Comparison of ENCODE assay signal across 20 cellular contexts in genomic region chr1:209862598-209863498, GRCh38. TPM values are rescaled to one million over a fixed set of nuclear protein-coding genes. Genes with fewer than 3 reads are reported as not detected.
DNase-seq lines count a peak whose midpoint lies in the region; ATAC-seq and TF ChIP-seq lines count a peak whose summit lies in the region.
"Had no signal": no experiment of that assay in that cellular context is flagged by ENCODE, and none has a peak within 500 bp of the region (broad histone marks: within the 10 kb centered on the region; RNA-seq: fewer than 3 reads in every experiment).

No MANE protein-coding gene starts in this region.

- H3K79me1 ChIP-seq in mesendoderm (ENCODE audit: low read length) = no peaks in the 10 kb centered on the region

- intact Hi-C loops in Calu3 (cut with micrococcal nuclease; ENCODE audit: unreplicated experiment) = loop anchor here (5.0 to 10.0 kb wide), 4 partner anchors 34 to 449 kb away; partner anchors contain the start of gene SYT14
- intact Hi-C loops in dorsolateral prefrontal cortex (cut with DNase I) = loop anchor here in 1 of 2 donors (5.0 kb wide), 1 partner anchor 74 kb away; the partner anchor contains the start of gene SYT14
- intact Hi-C loops in sciatic nerve (cut with DNase I) = loop anchor here (2.0 kb wide), 1 partner anchor 124 kb away; no protein-coding TSS in a partner anchor

- WGBS in mesendoderm (ENCODE audit: extremely low coverage, insufficient coverage, low lambda C conversion rate) = no CpG with 5 or more reads among the region's 14 CpGs

- DNase-seq in Calu3 (no peak), NCI-H1694 (lab: John Stamatoyannopoulos, UW) (peak; percentile 55), dorsolateral prefrontal cortex (peak in 4 of 10 donors; percentile 22 to 53 (median 48)), mesendoderm (no peak), sciatic nerve (ENCODE audit: low spot score) (no peak), NCI-H1048 (lab: John Stamatoyannopoulos, UW) (no peak), NCI-H1417 treated with DMSO at 0.1 percent for 48 hours (lab: John Stamatoyannopoulos, UW) (no peak)
- DNase-seq: activated CD4-positive, alpha-beta T cell treated with anti-CD3 and anti-CD28 coated beads for 1 hour; heart left ventricle; islet precursor cell; lower lobe of right lung; MV-4-11; NCI-H2081; sigmoid colon had no signal

- TF ChIP-seq CTCF in Calu3 (IDR thresholded peaks at IDR 0.05; ENCODE audit: unreplicated experiment) = no peak
- TF ChIP-seq CTCF in dorsolateral prefrontal cortex (IDR thresholded peaks at IDR 0.05 in 54 of 56, conservative IDR thresholded peaks at IDR 0.05 in 2 of 56; ENCODE audit: low read depth in 1 of 56, partially characterized antibody in 56 of 56) = no peak

- H4K8ac ChIP-seq in mesendoderm (ENCODE audit: low read depth, low read length) = no peak overlapping the region

- no peak overlapping the region for H4K5ac ChIP-seq in mesendoderm (ENCODE audit: low read length)

- H3K23ac ChIP-seq in mesendoderm (ENCODE audit: low read length) = peak overlapping the region; percentile 66

- no peaks in the 10 kb centered on the region for H3K27me3 Mint-ChIP-seq in Calu3 (ENCODE audit: unreplicated experiment)

- no peak overlapping the region for H3K18ac ChIP-seq in mesendoderm (ENCODE audit: low read length)

- H2BK120ac ChIP-seq in mesendoderm (ENCODE audit: low read depth, low read length) = no peak overlapping the region

- H3K27ac Mint-ChIP-seq in Calu3 (ENCODE audit: unreplicated experiment) = peak overlapping the region; percentile 53
- H3K27ac Mint-ChIP-seq: activated naive CD4-positive, alpha-beta T cell treated with anti-CD3 and anti-CD28 coated beads, Interleukin-2, amount 50 U/mL, for 72 hours; stimulated activated effector memory CD8-positive, alpha-beta T cell treated with anti-CD3 and anti-CD28 coated beads, Interleukin-12 subunit alpha, Interleukin-12 subunit beta, amount 100 ng/mL, for 72 hours had no signal

- no peak overlapping the region for H2BK5ac ChIP-seq in mesendoderm (ENCODE audit: low read length)

- H3K9ac ChIP-seq in mesendoderm (ENCODE audit: low read length) = no peak overlapping the region
- H3K9ac ChIP-seq: BLaER1 treated with 17β-estradiol and CSF1 and Interleukin-3, amounts not matched to agents 10 nM and 100 nM; parathyroid adenoma had no signal

- H3K36me3 ChIP-seq in mesendoderm (ENCODE audit: control insufficient read depth, insufficient read depth, low read length) = no peaks in the 10 kb centered on the region
- H3K36me3 ChIP-seq: heart left ventricle, lower lobe of right lung, sigmoid colon, thoracic aorta had no signal

- peak overlapping the region in 15 of 59 donors; percentile 5 to 38 (median 25) for H3K4me3 ChIP-seq in dorsolateral prefrontal cortex
- H3K4me3 ChIP-seq in mesendoderm (ENCODE audit: low read length) = no peak overlapping the region
- H3K4me3 ChIP-seq: BLaER1 treated with 17β-estradiol and CSF1 and Interleukin-3, amounts not matched to agents 10 nM and 100 nM; heart left ventricle; lower lobe of right lung; sigmoid colon; thoracic aorta had no signal

- peaks cover 3% of the 10 kb centered on the region for H3K9me3 Mint-ChIP-seq in Calu3 (ENCODE audit: low read depth, unreplicated experiment)

- CTCF ChIA-PET in Calu3 (lab: Charles Lee) = interaction anchor here (0.9 to 2.1 kb wide), 4 partner anchors 11 to 33 kb away, joined by 3 to 7 read pairs (median 6); no protein-coding TSS in a partner anchor

- H3K4me1 Mint-ChIP-seq in Calu3 (ENCODE audit: low read depth, unreplicated experiment) = peaks cover 59% of the 10 kb centered on the region
- H3K4me1 Mint-ChIP-seq: stimulated activated effector memory CD8-positive, alpha-beta T cell treated with anti-CD3 and anti-CD28 coated beads, Interleukin-12 subunit alpha, Interleukin-12 subunit beta, amount 100 ng/mL, for 72 hours had no signal

- no peak overlapping the region for H2BK15ac ChIP-seq in mesendoderm (replicated peaks; ENCODE audit: low read depth)

- H3K4ac ChIP-seq in mesendoderm (ENCODE audit: low read depth, low read length) = no peak overlapping the region

- H2AK5ac ChIP-seq in mesendoderm (ENCODE audit: low read length) = no peak overlapping the region

- H3K4me2 ChIP-seq in mesendoderm (ENCODE audit: low read length) = no peak overlapping the region

- peaks cover 0 to 3% (median 0%) of the 10 kb centered on the region in 45 donors for H3K27me3 ChIP-seq in dorsolateral prefrontal cortex
- no peaks in the 10 kb centered on the region for H3K27me3 ChIP-seq in mesendoderm (ENCODE audit: insufficient read depth, low read length, poor library complexity)
- H3K27me3 ChIP-seq: BLaER1 treated with 17β-estradiol and CSF1 and Interleukin-3, amounts not matched to agents 10 nM and 100 nM had no signal

- H3K56ac ChIP-seq in mesendoderm (ENCODE audit: low read length) = no peak overlapping the region

- no peak overlapping the region for H3K4me3 Mint-ChIP-seq in Calu3 (ENCODE audit: low read depth, unreplicated experiment)
- H3K4me3 Mint-ChIP-seq: stimulated activated effector memory CD8-positive, alpha-beta T cell treated with anti-CD3 and anti-CD28 coated beads, Interleukin-12 subunit alpha, Interleukin-12 subunit beta, amount 100 ng/mL, for 72 hours had no signal

- no peaks in the 10 kb centered on the region for H3K4me1 ChIP-seq in mesendoderm (ENCODE audit: control insufficient read depth, low read depth, low read length)
- H3K4me1 ChIP-seq: heart left ventricle, lower lobe of right lung, parathyroid adenoma, sigmoid colon had no signal

- H3K36me3 Mint-ChIP-seq in Calu3 (ENCODE audit: insufficient read depth, unreplicated experiment) = peaks cover 6% of the 10 kb centered on the region
- H3K36me3 Mint-ChIP-seq: stimulated activated effector memory CD8-positive, alpha-beta T cell treated with anti-CD3 and anti-CD28 coated beads, Interleukin-12 subunit alpha, Interleukin-12 subunit beta, amount 100 ng/mL, for 72 hours had no signal

- H3K79me2 ChIP-seq in mesendoderm (ENCODE audit: control insufficient read depth, insufficient read depth, low read length) = no peaks in the 10 kb centered on the region
- H3K79me2 ChIP-seq: parathyroid adenoma had no signal

- ATAC-seq in sciatic nerve = no peak
- no peak for ATAC-seq in GM21825 (IDR thresholded peaks at IDR 0.05; ENCODE audit: unreplicated experiment)
- ATAC-seq: activated naive CD4-positive, alpha-beta T cell treated with anti-CD3 and anti-CD28 coated beads, Interleukin-2, amount 50 U/mL, for 72 hours; heart left ventricle; lower lobe of right lung; stimulated activated effector memory CD8-positive, alpha-beta T cell treated with anti-CD3 and anti-CD28 coated beads, Interleukin-12 subunit alpha, Interleukin-12 subunit beta, amount 100 ng/mL, for 72 hours had no signal

- BruUV-seq in Calu3 (replicated peaks; lab: Mats Ljungman, UMichigan) = no TSS peak

- H3K27ac ChIP-seq in dorsolateral prefrontal cortex (peak overlapping the region in 54 of 59 donors; percentile 4 to 81 (median 61)), mesendoderm (ENCODE audit: low read depth, low read length) (no peak overlapping the region)
- H3K27ac ChIP-seq: BLaER1 treated with 17β-estradiol and CSF1 and Interleukin-3, amounts not matched to agents 10 nM and 100 nM; heart left ventricle; lower lobe of right lung; parathyroid adenoma; sigmoid colon; thoracic aorta had no signal

RNA-seq across cellular contexts. Expression of gene UTP25, which starts 35.1 kb away (rescaled TPM):
- 18.6 and 19.1 TPM in 2 replicates for total RNA-seq in Calu3 (2022)
- 10 to 100 TPM in 71 of 120 experiments, 1 to 10 TPM in 49; 6.2 to 14.2 (median 10.6) TPM for total RNA-seq in dorsolateral prefrontal cortex
- polyA plus RNA-seq in mesendoderm (2013, experiment 1 of 2) = 7.3 TPM
- 7.1 TPM for polyA plus RNA-seq in mesendoderm (2013, experiment 2 of 2)
- 7.7 TPM for total RNA-seq in sciatic nerve

RNA-seq across cellular contexts. Expression of gene IRF6, which starts 56.9 kb away (rescaled TPM):
- total RNA-seq in Calu3 (2022) = 44.1 and 51.2 TPM in 2 replicates
- total RNA-seq in dorsolateral prefrontal cortex = 1 to 10 TPM in 76 of 120 experiments, under 1 TPM in 44; 0.16 to 5.4 (median 1.3) TPM
- polyA plus RNA-seq in mesendoderm (2013, experiment 1 of 2) = 3.9 TPM
- polyA plus RNA-seq in mesendoderm (2013, experiment 2 of 2) = 4.4 TPM
- total RNA-seq in sciatic nerve = 1.8 TPM
